In genomic region chr1:221045842-221046831, GRCh38 we compare ENCODE assay signal across 9 cellular contexts.
A peak's percentile ranks its signal among the peaks of the same experiment; 100 is the strongest.
DNase-seq lines count a peak whose midpoint lies in the region; ATAC-seq, FAIRE-seq and TF ChIP-seq lines count a peak whose summit lies in the region.
"Had no signal": no experiment of that assay in that cellular context is flagged by ENCODE, and none has a peak within 500 bp of the region (broad histone marks: within the 10 kb centered on the region; RNA-seq: fewer than 3 reads in every experiment).

No MANE protein-coding gene starts in this region.

- ATAC-seq in A549 (no peak), HG03095 (IDR thresholded peaks at IDR 0.05; ENCODE audit: unreplicated experiment) (peak; percentile 86)
- peak; percentile 80 for ATAC-seq in naive thymus-derived CD4-positive, alpha-beta T cell

- peaks cover 0 to 7% (median 0%) of the 10 kb centered on the region in 7 donors for H3K4me1 Mint-ChIP-seq in naive thymus-derived CD4-positive, alpha-beta T cell
- no peaks in the 10 kb centered on the region for H3K4me1 Mint-ChIP-seq in progenitor cell of endocrine pancreas (ENCODE audit: low read depth)
- H3K4me1 Mint-ChIP-seq: neural crest cell had no signal

- TF ChIP-seq POLR2A in A549 (IDR thresholded peaks at IDR 0.05; ENCODE audit: low read length): no peak

- H3K4me2 ChIP-seq in A549: peak overlapping the region; percentile 19; the same call in 1 of the 3 replicates

- WGBS in A549 (ENCODE audit: missing lambda C conversion rate): 51% methylated on average over 5 of the region's 5 CpGs

- TF ChIP-seq CTCF in A549 (IDR thresholded peaks at IDR 0.05): no peak
- TF ChIP-seq CTCF in progenitor cell of endocrine pancreas (IDR thresholded peaks at IDR 0.05; ENCODE audit: unreplicated experiment): no peak

- no peaks in the 10 kb centered on the region for H3K36me3 ChIP-seq in naive thymus-derived CD4-positive, alpha-beta T cell (ENCODE audit: control insufficient read depth in 2 of 3, insufficient read depth in 3 of 3, low read length in 3 of 3)

- TF ChIP-seq EP300 in A549 (IDR thresholded peaks at IDR 0.05): no peak

- peaks cover 0 to 3% (median 0%) of the 10 kb centered on the region in 5 donors for H3K36me3 Mint-ChIP-seq in naive thymus-derived CD4-positive, alpha-beta T cell
- H3K36me3 Mint-ChIP-seq in progenitor cell of endocrine pancreas (ENCODE audit: insufficient read depth): peaks cover 3% of the 10 kb centered on the region

- CTCF ChIA-PET in A549 (lab: Yijun Ruan, JAX): no interaction called here
- CTCF ChIA-PET in naive thymus-derived CD4-positive, alpha-beta T cell (lab: Charles Lee): no interaction called here

- H3K27ac ChIP-seq in A549: peak overlapping the region in 1 of 2 experiments; percentile 42; a peak in 2 of 6 replicates
- H3K27ac ChIP-seq in naive thymus-derived CD4-positive, alpha-beta T cell (ENCODE audit: low read depth, low read length): no peak overlapping the region

- H3K4me3 ChIP-seq in A549: no peak overlapping the region
- no peak overlapping the region for H3K4me3 ChIP-seq in naive thymus-derived CD4-positive, alpha-beta T cell (ENCODE audit: low read length)

- DNase-seq in A549 (ENCODE audit: low read depth in 1 of 2, low spot score in 1 of 2) (no peak), GM19238 (ENCODE audit: insufficient read length, low spot score) (peak; percentile 20), SKM-1 treated with dmso at 0.1 percent for 144 hours (lab: John Stamatoyannopoulos, UW; ENCODE audit: unreplicated experiment) (peak; percentile 90), OCI-M2 (lab: John Stamatoyannopoulos, UW; ENCODE audit: unreplicated experiment) (no peak), NCI-H2171 treated with DMSO at 0.1 percent for 48 hours (lab: John Stamatoyannopoulos, UW) (no peak), progenitor cell of endocrine pancreas (ENCODE audit: low spot score, unreplicated experiment) (no peak)
- no peak for DNase-seq in naive thymus-derived CD4-positive, alpha-beta T cell

- H3K9me3 ChIP-seq in A549: no peaks in the 10 kb centered on the region
- no peaks in the 10 kb centered on the region for H3K9me3 ChIP-seq in naive thymus-derived CD4-positive, alpha-beta T cell (ENCODE audit: control insufficient read depth in 2 of 3, low read length in 3 of 3)

- POLR2A ChIA-PET in A549 (lab: Yijun Ruan, JAX): no interaction called here
- POLR2A ChIA-PET in naive thymus-derived CD4-positive, alpha-beta T cell (lab: Charles Lee): no interaction called here

- FAIRE-seq in A549 (lab: Jason Lieb, UNC): no peak

- peaks cover 5% of the 10 kb centered on the region; the same call in 1 of the 3 replicates for H3K4me1 ChIP-seq in A549
- H3K4me1 ChIP-seq in naive thymus-derived CD4-positive, alpha-beta T cell (ENCODE audit: control insufficient read depth in 2 of 2, insufficient read depth in 2 of 2, low read length in 2 of 2): no peaks in the 10 kb centered on the region

- peaks cover 0 to 13% (median 9%) of the 10 kb centered on the region in 5 donors for H3K27me3 Mint-ChIP-seq in naive thymus-derived CD4-positive, alpha-beta T cell
- peaks cover 9% of the 10 kb centered on the region for H3K27me3 Mint-ChIP-seq in progenitor cell of endocrine pancreas

- no peak for TF ChIP-seq RAD21 in A549 (conservative IDR thresholded peaks at IDR 0.05 in 1 of 2, IDR thresholded peaks at IDR 0.05 in 1 of 2)

- H3K4me3 Mint-ChIP-seq in naive thymus-derived CD4-positive, alpha-beta T cell: no peak overlapping the region
- no peak overlapping the region for H3K4me3 Mint-ChIP-seq in progenitor cell of endocrine pancreas (ENCODE audit: low read depth)
- H3K4me3 Mint-ChIP-seq: neural crest cell had no signal

- H3K27ac Mint-ChIP-seq in naive thymus-derived CD4-positive, alpha-beta T cell: peak overlapping the region in 1 of 9 donors; percentile 60
- no peak overlapping the region for H3K27ac Mint-ChIP-seq in progenitor cell of endocrine pancreas

- H3K9me3 Mint-ChIP-seq in naive thymus-derived CD4-positive, alpha-beta T cell: peaks cover 3 to 18% (median 7%) of the 10 kb centered on the region in 11 donors
- H3K9me3 Mint-ChIP-seq in progenitor cell of endocrine pancreas (ENCODE audit: low read depth): peaks cover 13% of the 10 kb centered on the region

- no peaks in the 10 kb centered on the region for H3K27me3 ChIP-seq in naive thymus-derived CD4-positive, alpha-beta T cell (ENCODE audit: control insufficient read depth in 2 of 2, insufficient read depth in 2 of 2, low read length in 2 of 2)

- intact Hi-C loops in naive thymus-derived CD4-positive, alpha-beta T cell (cut with micrococcal nuclease): no loop called here

TF ChIP-seq in A549, 52 proteins besides CTCF, POLR2A, EP300 and RAD21:
- no peak for TF ChIP-seq TP53 (CRISPR knock-in tag; IDR thresholded peaks at IDR 0.05)
- no peak for TF ChIP-seq CHD4 (IDR thresholded peaks at IDR 0.05; ENCODE audit: borderline replicate concordance)
- no peak for TF ChIP-seq REST (IDR thresholded peaks at IDR 0.05)
- no peak for TF ChIP-seq MAX (IDR thresholded peaks at IDR 0.05)
- no peak for TF ChIP-seq ELK1 (IDR thresholded peaks at IDR 0.05; ENCODE audit: low read depth, low read length)
- no peak for TF ChIP-seq USF2 (IDR thresholded peaks at IDR 0.05)
- TF ChIP-seq RCOR1 (IDR thresholded peaks at IDR 0.05; ENCODE audit: low read depth, low read length): no peak

Comparison
In these comparisons a context has a peak if more than half of its experiments do, and no peak if none do; other contexts are left out.
1. ATAC-seq: peak in HG03095 (single experiment) and naive thymus-derived CD4-positive, alpha-beta T cell (single experiment); none in A549 (0 of 2).
2. DNase-seq: peak in GM19238 (single experiment) and SKM-1 treated with dmso at 0.1 percent for 144 hours (single experiment); none in A549 (0 of 2), naive thymus-derived CD4-positive, alpha-beta T cell (0 of 9), OCI-M2 (single experiment), NCI-H2171 treated with DMSO at 0.1 percent for 48 hours (single experiment) and progenitor cell of endocrine pancreas (single experiment).